Comparison of ENCODE assay signal across 1 cellular context in genomic region chr1:236608930-236609726, GRCh38.
TF ChIP-seq lines count a peak whose summit lies in the region.

No MANE protein-coding gene starts in this region.

TF ChIP-seq in K562, 482 proteins besides CTCF, POLR2A, EP300 and RAD21 (continued from another document):
- no peak for TF ChIP-seq HINFP (tag; conservative IDR thresholded peaks at IDR 0.05; ENCODE audit: low read depth)
- no peak for TF ChIP-seq NR3C1 (CRISPR knock-in tag; IDR thresholded peaks at IDR 0.05)
- TF ChIP-seq NEUROD1 (IDR thresholded peaks at IDR 0.05; ENCODE audit: borderline replicate concordance, low read depth, low read length, partially characterized antibody): no peak
- no peak for TF ChIP-seq ZNF354B (CRISPR knock-in tag; IDR thresholded peaks at IDR 0.05)
- TF ChIP-seq MYC (IDR thresholded peaks at IDR 0.05; ENCODE audit: low read depth, low read length): no peak
- no peak for TF ChIP-seq MYC (CRISPR knock-in tag; IDR thresholded peaks at IDR 0.05; ENCODE audit: borderline replicate concordance, low read depth)
- no peak for TF ChIP-seq RNF219 (CRISPR knock-in tag; IDR thresholded peaks at IDR 0.05)
- no peak for TF ChIP-seq THRA (IDR thresholded peaks at IDR 0.05)
- TF ChIP-seq ZNF408 (CRISPR knock-in tag; IDR thresholded peaks at IDR 0.05; ENCODE audit: low read depth): no peak
- no peak for TF ChIP-seq NBN (IDR thresholded peaks at IDR 0.05; ENCODE audit: low read depth)
- no peak for TF ChIP-seq MEF2A (IDR thresholded peaks at IDR 0.05; ENCODE audit: control insufficient read depth, low read depth, low read length)
- TF ChIP-seq ZNF24 (IDR thresholded peaks at IDR 0.05): no peak
- no peak for TF ChIP-seq FIP1L1 (IDR thresholded peaks at IDR 0.05; ENCODE audit: low read depth, low read length, poor library complexity, severe bottlenecking)
- TF ChIP-seq ZNF644 (tag; IDR thresholded peaks at IDR 0.05; ENCODE audit: low read depth): no peak
- TF ChIP-seq SMC3 (conservative IDR thresholded peaks at IDR 0.05; ENCODE audit: insufficient read depth, low read depth, low read length): peak; percentile 67
- peak; percentile 40; the same call in 1 of the 2 replicates for TF ChIP-seq ZNF512 (tag; IDR thresholded peaks at IDR 0.05)
